Comparison of ENCODE assay signal across 8 cellular contexts in the genomic region with DNA sequence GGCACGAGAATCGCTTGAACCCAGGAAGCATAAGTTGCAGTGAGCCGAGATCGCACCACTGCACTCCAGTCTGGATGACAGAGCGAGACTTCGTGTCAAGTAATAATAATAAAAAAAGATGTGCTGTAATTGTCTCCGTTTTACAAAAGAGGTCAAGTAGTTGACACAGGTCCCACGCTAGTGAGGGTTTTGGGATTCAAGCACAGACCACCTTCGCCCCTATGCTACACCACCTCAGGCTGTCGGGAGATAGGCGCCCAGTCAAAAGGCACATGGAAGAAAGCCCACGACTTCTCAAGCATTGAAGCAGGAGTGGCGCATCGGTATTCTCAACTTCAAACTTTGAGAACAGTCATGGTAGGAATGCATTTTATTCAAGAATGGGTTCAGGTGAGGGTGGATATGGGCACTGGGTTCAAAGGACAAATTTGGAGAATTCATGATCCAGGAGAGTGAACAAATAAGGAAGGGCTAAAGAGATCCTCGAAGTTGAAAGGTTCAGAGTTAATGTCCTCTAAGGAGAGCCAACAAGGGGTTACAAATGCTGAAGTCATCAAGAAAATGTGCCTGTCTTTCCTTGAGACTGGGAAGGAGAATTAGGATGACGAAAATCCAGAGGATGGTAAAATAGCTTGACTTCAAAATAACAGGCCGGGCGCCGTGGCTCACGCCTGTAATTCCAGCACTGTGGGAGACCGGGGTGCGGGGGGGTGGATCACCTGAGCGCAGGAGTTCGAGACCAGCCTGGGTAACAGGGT. TPM values are rescaled to one million over a fixed set of nuclear protein-coding genes. Genes with fewer than 3 reads are reported as not detected.
DNase-seq lines count a peak whose midpoint lies in the region; ATAC-seq and TF ChIP-seq lines count a peak whose summit lies in the region.

No MANE protein-coding gene starts in this region.

- H3K27me3 ChIP-seq in cardiac muscle cell (no peaks in the 10 kb centered on the region), hepatocyte (no peaks in the 10 kb centered on the region), transverse colon (no peaks in the 10 kb centered on the region)

- H3K4me1 ChIP-seq in cardiac muscle cell (ENCODE audit: low read depth) = peaks cover 4% of the 10 kb centered on the region
- peaks cover 7% of the 10 kb centered on the region for H3K4me1 ChIP-seq in hepatocyte (ENCODE audit: insufficient read depth)
- peaks cover 0 to 27% (median 10%) of the 10 kb centered on the region in 4 donors for H3K4me1 ChIP-seq in transverse colon

- H3K9me3 Mint-ChIP-seq in activated B cell treated with CpG ODN at 0.5 μM for 24 hours = no peaks in the 10 kb centered on the region

- H3K27ac Mint-ChIP-seq in activated B cell treated with CpG ODN at 0.5 μM for 24 hours = peak overlapping the region; percentile 95

- no peaks in the 10 kb centered on the region for H3K9me2 ChIP-seq in hepatocyte (replicated peaks; ENCODE audit: insufficient read depth)

- H3K9me3 ChIP-seq in cardiac muscle cell (ENCODE audit: low read depth) (no peaks in the 10 kb centered on the region), hepatocyte (ENCODE audit: low read depth) (no peaks in the 10 kb centered on the region), transverse colon (no peaks in the 10 kb centered on the region)

- no peak overlapping the region for H2AFZ ChIP-seq in hepatocyte

- DNase-seq in cardiac muscle cell (ENCODE audit: low read depth in 1 of 2, low spot score in 1 of 2) = no peak
- DNase-seq in left cardiac atrium = no peak
- no peak for DNase-seq in activated B cell treated with CpG ODN at 0.5 μM for 24 hours
- no peak for DNase-seq in hepatocyte (ENCODE audit: low spot score)
- DNase-seq in transverse colon = no peak
- no peak for DNase-seq in inferior parietal cortex (ENCODE audit: extremely low spot score)
- no peak for DNase-seq in retina
- no peak for DNase-seq in mesenteric fat pad (ENCODE audit: low spot score)

- H3K27ac ChIP-seq in cardiac muscle cell (no peak overlapping the region), hepatocyte (no peak overlapping the region), transverse colon (peak overlapping the region; percentile 93 to 99 (median 96))

- no peaks in the 10 kb centered on the region for H3K27me3 Mint-ChIP-seq in activated B cell treated with CpG ODN at 0.5 μM for 24 hours

- H3K4me3 Mint-ChIP-seq in activated B cell treated with CpG ODN at 0.5 μM for 24 hours = peak overlapping the region; percentile 92

- in situ Hi-C loops in transverse colon (cut with MboI; ENCODE audit: low pct_ligation_motif_present in 1 of 4, low pct_unique_long_range_greater_than_20kb in 1 of 4, low sequenced_read_pairs in 3 of 4) = no loop called here

- CTCF ChIA-PET in activated B cell treated with CpG ODN at 0.5 μM for 24 hours (lab: Charles Lee) = interaction anchor here (2.9 to 3.0 kb wide), 2 partner anchors 8 to 41 kb away, joined by 10 to 15 read pairs; no protein-coding TSS in a partner anchor

- no peak for ATAC-seq in left cardiac atrium
- no peak for ATAC-seq in activated B cell treated with CpG ODN at 0.5 μM for 24 hours (ENCODE audit: low read depth)

- no peak for TF ChIP-seq CTCF in cardiac muscle cell (IDR thresholded peaks at IDR 0.05; ENCODE audit: low read depth, low read length)
- TF ChIP-seq CTCF in activated B cell treated with CpG ODN at 0.5 μM for 24 hours (IDR thresholded peaks at IDR 0.05) = no peak
- TF ChIP-seq CTCF in hepatocyte (IDR thresholded peaks at IDR 0.05; ENCODE audit: poor library complexity) = no peak
- TF ChIP-seq CTCF in transverse colon (IDR thresholded peaks at IDR 0.05) = no peak

- intact Hi-C loops in left cardiac atrium (cut with DNase I) = loop anchor here in 1 of 2 donors (5.0 kb wide), 1 partner anchor 39 kb away; no protein-coding TSS in a partner anchor
- intact Hi-C loops in activated B cell treated with CpG ODN at 0.5 μM for 24 hours (cut with micrococcal nuclease) = loop anchor here (1.0 to 5.0 kb wide), 7 partner anchors 9 to 429 kb away; a partner anchor contains a TSS
- intact Hi-C loops in transverse colon (cut with DNase I; ENCODE audit: low total_unique reads) = no loop called here

- no peaks in the 10 kb centered on the region for H4K20me1 ChIP-seq in hepatocyte (ENCODE audit: insufficient read depth, poor library complexity, severe bottlenecking)

- H3K36me3 ChIP-seq in cardiac muscle cell (peaks cover 8% of the 10 kb centered on the region), hepatocyte (replicated peaks; ENCODE audit: insufficient read depth, low read depth) (no peaks in the 10 kb centered on the region), transverse colon (peaks cover 0 to 2% (median 0%) of the 10 kb centered on the region in 4 donors)

- WGBS in hepatocyte (ENCODE audit: low lambda C conversion rate, missing lambda C conversion rate) = 95% methylated on average over 24 of the region's 24 CpGs
- WGBS in transverse colon (ENCODE audit: low coverage in 1 of 2), 2 donors = 88 to 91% methylated on average over 15 to 24 of the region's 24 CpGs

- H3K4me3 ChIP-seq in cardiac muscle cell (peak overlapping the region; percentile 89), hepatocyte (no peak overlapping the region), transverse colon (peak overlapping the region in 1 of 4 donors; percentile 79)

- H3K79me2 ChIP-seq in hepatocyte = peaks cover 13% of the 10 kb centered on the region

- peak overlapping the region; percentile 89 for H3K4me2 ChIP-seq in hepatocyte

- TF ChIP-seq POLR2A in transverse colon (IDR thresholded peaks at IDR 0.05) = no peak

- peaks cover 50% of the 10 kb centered on the region for H3K4me1 Mint-ChIP-seq in activated B cell treated with CpG ODN at 0.5 μM for 24 hours

- TF ChIP-seq EP300 in transverse colon (IDR thresholded peaks at IDR 0.05; ENCODE audit: low read depth) = no peak

- POLR2A ChIA-PET in activated B cell treated with CpG ODN at 0.5 μM for 24 hours (lab: Charles Lee) = interaction anchor here (0.7 to 6.2 kb wide), 18 partner anchors 9 to 217 kb away, joined by 3 to 285 read pairs (median 20); a partner anchor contains a TSS

- H3K36me3 Mint-ChIP-seq in activated B cell treated with CpG ODN at 0.5 μM for 24 hours (ENCODE audit: low read depth) = peaks cover 18% of the 10 kb centered on the region

RNA-seq across cellular contexts. Expression of a gene that starts 1.4 kb away (rescaled TPM):
- total RNA-seq in cardiac muscle cell = 63.1 and 69.2 TPM in 2 replicates
- polyA plus RNA-seq in cardiac muscle cell = 122 and 153 TPM in 2 replicates
- 10 to 100 TPM; 71.1 to 77.5 TPM for total RNA-seq in left cardiac atrium
- 42.1 and 55.4 TPM in 2 replicates for total RNA-seq in activated B cell treated with CpG ODN at 0.5 μM for 24 hours
- 58.8 and 64.7 TPM in 2 replicates for total RNA-seq in hepatocyte
- 51.6 and 53.1 TPM in 2 replicates for polyA plus RNA-seq in hepatocyte
- total RNA-seq in transverse colon = 10 to 100 TPM in 3 of 4 donors, not detected in 1; 32.7 to 45.6 (median 32.8) TPM
- total RNA-seq in mesenteric fat pad = 49.7 TPM

RNA-seq across cellular contexts. Expression of a gene that starts 44.5 kb away (rescaled TPM):
- total RNA-seq in cardiac muscle cell = 0.15 and 0.35 TPM in 2 replicates
- polyA plus RNA-seq in cardiac muscle cell = 0.09 TPM in 1 of 2 replicates, not detected in the other
- 1 to 10 TPM in 1 of 2 donors, under 1 TPM in 1; 0.62 to 1.4 TPM for total RNA-seq in left cardiac atrium
- 10.2 and 11.0 TPM in 2 replicates for total RNA-seq in activated B cell treated with CpG ODN at 0.5 μM for 24 hours
- total RNA-seq in hepatocyte = 0.44 TPM in 1 of 2 replicates, not detected in the other
- polyA plus RNA-seq in hepatocyte = 0.06 and 0.17 TPM in 2 replicates
- under 1 TPM in 2 of 4 donors, not detected in 2; 0.14 to 0.48 TPM for total RNA-seq in transverse colon
- total RNA-seq in mesenteric fat pad = 8.4 TPM

RNA-seq across cellular contexts. Expression of a gene that starts 44.8 kb away (rescaled TPM):
- total RNA-seq in cardiac muscle cell (10.3 and 15.4 TPM in 2 replicates), left cardiac atrium (1 to 10 TPM; 5.9 to 6.9 TPM), activated B cell treated with CpG ODN at 0.5 μM for 24 hours (15.5 and 19.6 TPM in 2 replicates), hepatocyte (1.3 and 3.5 TPM in 2 replicates), transverse colon (1 to 10 TPM in 2 of 4 donors, under 1 TPM in 1, not detected in 1; 0.41 to 4.4 (median 1.6) TPM), mesenteric fat pad (4.3 TPM)
- polyA plus RNA-seq in cardiac muscle cell (5.6 and 9.9 TPM in 2 replicates), hepatocyte (1.2 and 1.4 TPM in 2 replicates)

Comparison
In these comparisons a context has a peak if more than half of its experiments do, and no peak if none do; other contexts are left out.
1. H3K27ac ChIP-seq: peak in transverse colon (4 of 4); none in cardiac muscle cell (single experiment) and hepatocyte (single experiment).